ENCODE assay signal across 2 cellular contexts in the genomic region with DNA sequence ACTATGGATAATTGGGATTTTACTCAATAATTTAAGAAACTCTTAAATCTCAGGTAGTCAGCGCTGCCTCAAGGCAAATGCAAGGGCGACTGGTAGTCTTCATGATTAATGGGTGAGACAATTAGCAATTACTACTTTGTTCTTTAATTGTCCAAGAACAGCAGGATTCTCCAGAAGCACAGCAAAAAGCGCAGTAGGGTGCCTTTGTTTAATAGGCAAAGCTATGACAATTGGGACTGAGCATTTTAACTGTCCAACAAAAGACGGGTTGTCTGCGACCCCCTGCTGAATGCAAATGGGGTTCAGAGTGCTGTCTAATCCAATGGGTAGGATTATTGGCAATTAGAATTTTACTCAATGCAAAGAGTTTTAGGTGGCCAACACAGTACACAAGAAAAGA.
A peak's percentile ranks its signal among the peaks of the same experiment; 100 is the strongest.
TF ChIP-seq lines count a peak whose summit lies in the region.

No MANE protein-coding gene starts in this region.

TF ChIP-seq in HEK293T, 16 proteins besides CTCF, POLR2A, EP300 and RAD21:
- TF ChIP-seq SP1 (IDR thresholded peaks at IDR 0.05) = no peak
- TF ChIP-seq, protein P1, sequence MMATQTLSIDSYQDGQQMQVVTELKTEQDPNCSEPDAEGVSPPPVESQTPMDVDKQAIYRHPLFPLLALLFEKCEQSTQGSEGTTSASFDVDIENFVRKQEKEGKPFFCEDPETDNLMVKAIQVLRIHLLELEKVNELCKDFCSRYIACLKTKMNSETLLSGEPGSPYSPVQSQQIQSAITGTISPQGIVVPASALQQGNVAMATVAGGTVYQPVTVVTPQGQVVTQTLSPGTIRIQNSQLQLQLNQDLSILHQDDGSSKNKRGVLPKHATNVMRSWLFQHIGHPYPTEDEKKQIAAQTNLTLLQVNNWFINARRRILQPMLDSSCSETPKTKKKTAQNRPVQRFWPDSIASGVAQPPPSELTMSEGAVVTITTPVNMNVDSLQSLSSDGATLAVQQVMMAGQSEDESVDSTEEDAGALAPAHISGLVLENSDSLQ (IDR thresholded peaks at IDR 0.05) = peak; percentile 23; the same call in 1 of the 2 replicates
TF ChIP-seq in HEK293T: peak in this region for 1.

TF ChIP-seq in K562, 482 proteins besides CTCF, POLR2A, EP300 and RAD21:
- no peak for TF ChIP-seq KAT7 (CRISPR knock-in tag; IDR thresholded peaks at IDR 0.05; ENCODE audit: borderline replicate concordance)
- TF ChIP-seq, protein P2, sequence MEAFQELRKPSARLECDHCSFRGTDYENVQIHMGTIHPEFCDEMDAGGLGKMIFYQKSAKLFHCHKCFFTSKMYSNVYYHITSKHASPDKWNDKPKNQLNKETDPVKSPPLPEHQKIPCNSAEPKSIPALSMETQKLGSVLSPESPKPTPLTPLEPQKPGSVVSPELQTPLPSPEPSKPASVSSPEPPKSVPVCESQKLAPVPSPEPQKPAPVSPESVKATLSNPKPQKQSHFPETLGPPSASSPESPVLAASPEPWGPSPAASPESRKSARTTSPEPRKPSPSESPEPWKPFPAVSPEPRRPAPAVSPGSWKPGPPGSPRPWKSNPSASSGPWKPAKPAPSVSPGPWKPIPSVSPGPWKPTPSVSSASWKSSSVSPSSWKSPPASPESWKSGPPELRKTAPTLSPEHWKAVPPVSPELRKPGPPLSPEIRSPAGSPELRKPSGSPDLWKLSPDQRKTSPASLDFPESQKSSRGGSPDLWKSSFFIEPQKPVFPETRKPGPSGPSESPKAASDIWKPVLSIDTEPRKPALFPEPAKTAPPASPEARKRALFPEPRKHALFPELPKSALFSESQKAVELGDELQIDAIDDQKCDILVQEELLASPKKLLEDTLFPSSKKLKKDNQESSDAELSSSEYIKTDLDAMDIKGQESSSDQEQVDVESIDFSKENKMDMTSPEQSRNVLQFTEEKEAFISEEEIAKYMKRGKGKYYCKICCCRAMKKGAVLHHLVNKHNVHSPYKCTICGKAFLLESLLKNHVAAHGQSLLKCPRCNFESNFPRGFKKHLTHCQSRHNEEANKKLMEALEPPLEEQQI (IDR thresholded peaks at IDR 0.05) = no peak
- TF ChIP-seq, protein P3, sequence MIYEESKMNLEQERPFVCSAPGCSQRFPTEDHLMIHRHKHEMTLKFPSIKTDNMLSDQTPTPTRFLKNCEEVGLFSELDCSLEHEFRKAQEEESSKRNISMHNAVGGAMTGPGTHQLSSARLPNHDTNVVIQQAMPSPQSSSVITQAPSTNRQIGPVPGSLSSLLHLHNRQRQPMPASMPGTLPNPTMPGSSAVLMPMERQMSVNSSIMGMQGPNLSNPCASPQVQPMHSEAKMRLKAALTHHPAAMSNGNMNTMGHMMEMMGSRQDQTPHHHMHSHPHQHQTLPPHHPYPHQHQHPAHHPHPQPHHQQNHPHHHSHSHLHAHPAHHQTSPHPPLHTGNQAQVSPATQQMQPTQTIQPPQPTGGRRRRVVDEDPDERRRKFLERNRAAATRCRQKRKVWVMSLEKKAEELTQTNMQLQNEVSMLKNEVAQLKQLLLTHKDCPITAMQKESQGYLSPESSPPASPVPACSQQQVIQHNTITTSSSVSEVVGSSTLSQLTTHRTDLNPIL (CRISPR knock-in tag; IDR thresholded peaks at IDR 0.05) = no peak
- TF ChIP-seq NCOA1 (IDR thresholded peaks at IDR 0.05; ENCODE audit: low read depth) = no peak
- TF ChIP-seq POLR2B (IDR thresholded peaks at IDR 0.05; ENCODE audit: low read depth, partially characterized antibody) = no peak
- no peak for TF ChIP-seq SIX5 (IDR thresholded peaks at IDR 0.05; ENCODE audit: borderline replicate concordance in 1 of 2, insufficient read depth in 1 of 2, low read depth in 1 of 2, low read length in 2 of 2)
- no peak for TF ChIP-seq HMGN3 (IDR thresholded peaks at IDR 0.05; ENCODE audit: borderline replicate concordance, extremely low read depth, insufficient read length, low read depth, low read length)
- no peak for TF ChIP-seq ASH1L (IDR thresholded peaks at IDR 0.05; ENCODE audit: borderline replicate concordance, low read depth, partially characterized antibody)
- no peak for TF ChIP-seq OTX1 (CRISPR knock-in tag; IDR thresholded peaks at IDR 0.05)
- no peak for TF ChIP-seq SRSF1 (IDR thresholded peaks at IDR 0.05; ENCODE audit: low read depth, low read length)
- TF ChIP-seq, protein P4, sequence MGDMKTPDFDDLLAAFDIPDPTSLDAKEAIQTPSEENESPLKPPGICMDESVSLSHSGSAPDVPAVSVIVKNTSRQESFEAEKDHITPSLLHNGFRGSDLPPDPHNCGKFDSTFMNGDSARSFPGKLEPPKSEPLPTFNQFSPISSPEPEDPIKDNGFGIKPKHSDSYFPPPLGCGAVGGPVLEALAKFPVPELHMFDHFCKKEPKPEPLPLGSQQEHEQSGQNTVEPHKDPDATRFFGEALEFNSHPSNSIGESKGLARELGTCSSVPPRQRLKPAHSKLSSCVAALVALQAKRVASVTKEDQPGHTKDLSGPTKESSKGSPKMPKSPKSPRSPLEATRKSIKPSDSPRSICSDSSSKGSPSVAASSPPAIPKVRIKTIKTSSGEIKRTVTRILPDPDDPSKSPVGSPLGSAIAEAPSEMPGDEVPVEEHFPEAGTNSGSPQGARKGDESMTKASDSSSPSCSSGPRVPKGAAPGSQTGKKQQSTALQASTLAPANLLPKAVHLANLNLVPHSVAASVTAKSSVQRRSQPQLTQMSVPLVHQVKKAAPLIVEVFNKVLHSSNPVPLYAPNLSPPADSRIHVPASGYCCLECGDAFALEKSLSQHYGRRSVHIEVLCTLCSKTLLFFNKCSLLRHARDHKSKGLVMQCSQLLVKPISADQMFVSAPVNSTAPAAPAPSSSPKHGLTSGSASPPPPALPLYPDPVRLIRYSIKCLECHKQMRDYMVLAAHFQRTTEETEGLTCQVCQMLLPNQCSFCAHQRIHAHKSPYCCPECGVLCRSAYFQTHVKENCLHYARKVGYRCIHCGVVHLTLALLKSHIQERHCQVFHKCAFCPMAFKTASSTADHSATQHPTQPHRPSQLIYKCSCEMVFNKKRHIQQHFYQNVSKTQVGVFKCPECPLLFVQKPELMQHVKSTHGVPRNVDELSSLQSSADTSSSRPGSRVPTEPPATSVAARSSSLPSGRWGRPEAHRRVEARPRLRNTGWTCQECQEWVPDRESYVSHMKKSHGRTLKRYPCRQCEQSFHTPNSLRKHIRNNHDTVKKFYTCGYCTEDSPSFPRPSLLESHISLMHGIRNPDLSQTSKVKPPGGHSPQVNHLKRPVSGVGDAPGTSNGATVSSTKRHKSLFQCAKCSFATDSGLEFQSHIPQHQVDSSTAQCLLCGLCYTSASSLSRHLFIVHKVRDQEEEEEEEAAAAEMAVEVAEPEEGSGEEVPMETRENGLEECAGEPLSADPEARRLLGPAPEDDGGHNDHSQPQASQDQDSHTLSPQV (IDR thresholded peaks at IDR 0.05) = no peak
- TF ChIP-seq RFX5 (IDR thresholded peaks at IDR 0.05; ENCODE audit: low read depth, low read length) = no peak
- no peak for TF ChIP-seq RHOXF2B (CRISPR knock-in tag; conservative IDR thresholded peaks at IDR 0.05)
